8 cellular contexts compared by ENCODE assay signal in the genomic region with DNA sequence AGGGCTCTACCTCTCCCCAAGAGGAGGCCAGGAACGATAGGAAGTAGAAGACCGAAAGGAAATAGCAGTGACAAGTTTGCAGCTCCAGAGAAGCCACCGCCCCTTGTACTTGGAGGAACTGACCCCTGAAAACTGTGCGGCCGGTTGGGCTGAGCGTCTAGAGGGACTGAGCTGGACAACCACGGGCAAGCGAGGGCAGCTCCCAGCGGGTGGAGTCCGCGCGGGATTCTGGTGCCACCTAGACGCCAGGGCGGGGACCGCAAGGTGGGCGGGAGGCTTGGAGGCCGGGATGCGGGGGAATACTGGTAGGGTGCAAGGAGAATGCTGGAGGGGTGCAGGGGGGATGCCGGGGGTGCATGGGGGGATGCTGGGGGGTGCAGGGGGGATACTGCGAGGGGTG. TPM values are rescaled to one million over a fixed set of nuclear protein-coding genes. Genes with fewer than 3 reads are reported as not detected.
DNase-seq lines count a peak whose midpoint lies in the region; ATAC-seq and TF ChIP-seq lines count a peak whose summit lies in the region.

No MANE protein-coding gene starts in this region.

- TF ChIP-seq CTCF in 22Rv1 (IDR thresholded peaks at IDR 0.05) (peak; percentile 61), GM12864 (IDR thresholded peaks at IDR 0.05; ENCODE audit: low read depth, low read length, missing control alignments) (peak; percentile 54), osteoblast (IDR thresholded peaks at IDR 0.05; ENCODE audit: extremely low read depth, low read depth, low read length) (peak; percentile 20)

- no peak overlapping the region for H3K27ac ChIP-seq in 22Rv1
- no peak overlapping the region for H3K27ac ChIP-seq in osteoblast (ENCODE audit: low read depth, low read length)

- H3K27me3 ChIP-seq in osteoblast (ENCODE audit: insufficient read depth, low read length): peaks cover 66% of the 10 kb centered on the region

- H3K4me2 ChIP-seq in osteoblast (ENCODE audit: insufficient read depth, low read length): peak overlapping the region; percentile 72

- CTCF ChIA-PET in HEK293T (lab: Yijun Ruan, JAX): interaction anchor here (0.6 kb wide), 1 partner anchor 16 kb away, joined by 3 read pairs; no protein-coding TSS in a partner anchor

- ATAC-seq in HG03565 (IDR thresholded peaks at IDR 0.05; ENCODE audit: unreplicated experiment): no peak

- H4K20me1 ChIP-seq in osteoblast (ENCODE audit: insufficient read depth, low read length): no peaks in the 10 kb centered on the region

- H3K79me2 ChIP-seq in osteoblast (ENCODE audit: insufficient read depth, low read length): no peaks in the 10 kb centered on the region

- H3K36me3 ChIP-seq in osteoblast (ENCODE audit: insufficient read depth, low read length): no peaks in the 10 kb centered on the region

- H3K4me3 ChIP-seq in GM12864 (ENCODE audit: low read depth, low read length) (no peak overlapping the region; the same call in 1 of the 2 replicates), osteoblast (ENCODE audit: insufficient read depth, low read length) (peak overlapping the region; percentile 46)

- no peak for DNase-seq in GM12864 (ENCODE audit: low read depth)
- DNase-seq in SW480 (ENCODE audit: low spot score): peak; percentile 53
- peak; percentile 51 for DNase-seq in fibroblast of gingiva (ENCODE audit: low read depth)
- DNase-seq in osteoblast (ENCODE audit: insufficient read length, low spot score, missing footprints): peak; percentile 92
- DNase-seq in central memory CD4-positive, alpha-beta T cell: no peak
- DNase-seq in HEK293T (ENCODE audit: extremely low spot score): no peak

- no peak overlapping the region for H2AFZ ChIP-seq in osteoblast (ENCODE audit: low read length)

- H3K4me1 ChIP-seq in osteoblast (ENCODE audit: insufficient read depth, low read length): peaks cover 19% of the 10 kb centered on the region

- POLR2A ChIA-PET in HEK293T (lab: Yijun Ruan, JAX): no interaction called here

- no peaks in the 10 kb centered on the region for H3K9me3 ChIP-seq in osteoblast (ENCODE audit: low read depth, low read length)

TF ChIP-seq in HEK293T, 16 proteins besides CTCF, POLR2A, EP300 and RAD21:
- TF ChIP-seq CTBP1 (IDR thresholded peaks at IDR 0.05; ENCODE audit: borderline replicate concordance) (no peak), NFRKB (IDR thresholded peaks at IDR 0.05) (no peak), SUZ12 (IDR thresholded peaks at IDR 0.05) (no peak), SP1 (IDR thresholded peaks at IDR 0.05) (no peak), FOXK2 (IDR thresholded peaks at IDR 0.05) (no peak), HDGF (IDR thresholded peaks at IDR 0.05; ENCODE audit: borderline replicate concordance) (no peak), BHLHE40 (IDR thresholded peaks at IDR 0.05; ENCODE audit: borderline replicate concordance) (no peak), ZNF384 (IDR thresholded peaks at IDR 0.05) (no peak), TARDBP (IDR thresholded peaks at IDR 0.05) (no peak)

RNA-seq across cellular contexts. Expression of a gene that starts 1.3 kb away (rescaled TPM):
- 0.36 TPM in 1 of 2 replicates, not detected in the other for total RNA-seq in osteoblast

RNA-seq across cellular contexts. Expression of a gene that starts 54.9 kb away (rescaled TPM):
- 36.5 and 39.8 TPM in 2 replicates for total RNA-seq in osteoblast

Comparison
In these comparisons a context has a peak if more than half of its experiments do, and no peak if none do; other contexts are left out.
1. DNase-seq: peak in SW480 (single experiment), fibroblast of gingiva (single experiment) and osteoblast (single experiment); none in GM12864 (single experiment), central memory CD4-positive, alpha-beta T cell (single experiment) and HEK293T (single experiment).
2. Peak in every context shown above with its lines, with median percentiles within 50 percentile points of each other: CTCF ChIP-seq.